ENCODE assay signal across 8 cellular contexts in the genomic region with DNA sequence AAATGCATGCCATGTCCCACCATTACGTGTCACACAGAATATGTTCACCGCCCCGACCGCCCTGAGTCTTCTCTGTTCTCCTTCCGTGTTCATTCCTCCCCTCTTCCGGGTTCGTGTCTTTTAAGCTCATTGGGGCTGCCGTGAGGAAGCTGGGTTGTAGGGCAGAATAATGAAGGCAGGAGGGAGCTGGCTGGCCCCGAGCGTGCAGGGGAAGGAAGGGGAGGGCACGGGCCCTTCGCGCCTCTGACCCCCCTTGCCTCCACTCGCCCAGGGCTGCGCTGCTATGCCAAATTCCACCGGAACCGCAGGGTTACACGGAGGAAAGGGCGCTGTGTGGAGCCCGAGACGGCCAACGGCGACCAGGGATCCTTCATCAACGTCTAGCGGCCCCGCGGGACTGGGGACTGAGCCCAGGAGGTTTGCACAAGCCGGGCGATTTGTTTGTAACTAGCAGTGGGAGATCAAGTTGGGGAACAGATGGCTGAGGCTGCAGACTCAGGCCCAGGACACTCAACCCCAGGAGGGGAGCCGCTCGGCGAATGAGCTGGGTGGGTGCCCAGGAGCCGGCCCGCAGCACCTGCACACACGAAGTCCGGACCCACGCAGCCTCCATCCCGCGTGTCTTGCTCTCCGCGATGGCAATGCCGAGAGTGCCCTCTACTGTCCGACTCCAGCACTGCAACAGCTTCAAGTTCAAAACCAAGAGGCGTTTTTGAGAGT. TPM values are rescaled to one million over a fixed set of nuclear protein-coding genes. Genes with fewer than 3 reads are reported as not detected.
DNase-seq lines count a peak whose midpoint lies in the region; ATAC-seq lines count a peak whose summit lies in the region.

No MANE protein-coding gene starts in this region.

- H3K27ac Mint-ChIP-seq in naive B cell, result peak overlapping the region; percentile 64 to 97 (median 86)

- peak overlapping the region; percentile 85 to 96 (median 90) for H3K4me3 Mint-ChIP-seq in naive B cell

- DNase-seq in GDM1 (lab: John Stamatoyannopoulos, UW) (peak; percentile 90), HK-2 (ENCODE audit: unreplicated experiment) (peak; percentile 63), OCI-M2 (lab: John Stamatoyannopoulos, UW; ENCODE audit: unreplicated experiment) (peak; percentile 16), naive B cell (peak; percentile 79)
- peak; percentile 90 for DNase-seq in activated T-cell treated with anti-CD3 and anti-CD28 coated beads, Interleukin-2, amount 50 U/mL, for 1 hour
- DNase-seq in stimulated activated CD8-positive, alpha-beta memory T cell treated with anti-CD3 and anti-CD28 coated beads, Interleukin-7, amount 100 ng/mL, for 4 hours (ENCODE audit: low read depth in 2 of 2), result peak; percentile 76 to 77

- H3K4me1 Mint-ChIP-seq in naive B cell, result peaks cover 10 to 13% (median 12%) of the 10 kb centered on the region in 3 donors

- no peaks in the 10 kb centered on the region for H3K36me3 Mint-ChIP-seq in naive B cell

- ATAC-seq in esophagus mucosa (peak; percentile 88), naive B cell (ENCODE audit: low read depth in 2 of 2) (peak; percentile 88 to 91), GM18519 (IDR thresholded peaks at IDR 0.05; ENCODE audit: low FRiP score, unreplicated experiment) (no peak)

- H3K9me3 Mint-ChIP-seq in naive B cell, result no peaks in the 10 kb centered on the region

- no peaks in the 10 kb centered on the region for H3K27me3 Mint-ChIP-seq in naive B cell

RNA-seq across cellular contexts. Expression of a gene that starts 16.5 kb away (rescaled TPM):
- 50.4 TPM for total RNA-seq in esophagus mucosa
- polyA plus RNA-seq in naive B cell (ENCODE audit: low read depth in 6 of 6), result 10 to 100 TPM; 37.7 to 51.6 (median 46.5) TPM

RNA-seq across cellular contexts. Expression of a gene that starts 28.0 kb away (rescaled TPM):
- 0.04 TPM for total RNA-seq in esophagus mucosa
- polyA plus RNA-seq in naive B cell (ENCODE audit: low read depth in 6 of 6), result under 1 TPM in 5 of 6 donors, not detected in 1; 0.04 to 0.09 (median 0.09) TPM

RNA-seq across cellular contexts. Expression of a gene that starts 38.5 kb away (rescaled TPM):
- total RNA-seq in esophagus mucosa, result 15.8 TPM
- 10 to 100 TPM; 43.6 to 75.4 (median 56.2) TPM for polyA plus RNA-seq in naive B cell (ENCODE audit: low read depth in 6 of 6)

RNA-seq across cellular contexts. Expression of a gene that starts 42.5 kb away (rescaled TPM):
- 0.84 TPM for total RNA-seq in esophagus mucosa
- 1 to 10 TPM in 1 of 6 donors, not detected in 5; 2.9 TPM for polyA plus RNA-seq in naive B cell (ENCODE audit: low read depth in 6 of 6)

RNA-seq across cellular contexts. Expression of a gene that starts 55.5 kb away (rescaled TPM):
- 6.2 TPM for total RNA-seq in esophagus mucosa
- polyA plus RNA-seq in naive B cell (ENCODE audit: low read depth in 6 of 6), result 10 to 100 TPM; 14.1 to 28.6 (median 17.8) TPM

Comparison
In these comparisons a context has a peak if more than half of its experiments do, and no peak if none do; other contexts are left out.
1. DNase-seq: peak in every context shown above with its lines; median percentile 90 in GDM1; 90 in activated T-cell treated with anti-CD3 and anti-CD28 coated beads, Interleukin-2, amount 50 U/mL, for 1 hour; 79 in naive B cell; 76 in stimulated activated CD8-positive, alpha-beta memory T cell treated with anti-CD3 and anti-CD28 coated beads, Interleukin-7, amount 100 ng/mL, for 4 hours; 63 in HK-2; 16 in OCI-M2.